Comparison of ENCODE assay signal across 29 cellular contexts in the genomic region with DNA sequence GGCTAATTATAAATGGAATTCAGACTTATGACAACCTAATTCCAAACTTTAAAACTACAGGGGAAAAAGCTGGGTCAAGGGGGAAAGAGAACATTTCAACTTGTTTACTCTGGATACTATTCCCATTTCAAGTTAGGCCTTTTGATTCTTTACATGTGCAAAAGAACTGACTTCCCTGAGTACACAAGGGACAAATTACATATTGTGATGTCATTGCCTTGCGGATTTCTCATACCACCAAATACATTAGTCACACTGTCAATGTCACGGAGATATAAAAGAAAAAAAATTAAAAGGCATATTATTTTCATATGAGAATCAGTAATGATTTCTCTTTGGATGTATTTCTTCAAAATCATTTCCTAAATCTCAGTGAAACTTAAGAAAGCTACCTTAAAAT.
"Had no signal": no experiment of that assay in that cellular context is flagged by ENCODE, and none has a peak within 500 bp of the region (broad histone marks: within the 10 kb centered on the region; RNA-seq: fewer than 3 reads in every experiment).

No MANE protein-coding gene starts in this region.

- H3K4me3 Mint-ChIP-seq: dendritic cell treated with granulocyte-macrophage colony-stimulating factor and Interleukin-4, amounts not matched to agents 40 ng/mL and 50 ng/mL, for 4 days; naive thymus-derived CD4-positive, alpha-beta T cell; nephron; neural progenitor cell; stimulated activated naive B cell treated with anti-CD40 and anti-IgM and Interleukin-4, amounts not matched to agents 10 μg/mL and 1 μg/mL and 100 μg/mL, for 72 hours; stimulated activated naive CD8-positive, alpha-beta T cell treated with anti-CD3 and anti-CD28 coated beads, Interleukin-15, Interleukin-2, amounts not matched to agents 100 ng/mL and 50 ng/mL, for 24 hours; type B pancreatic cell had no signal

- H3K36me3 ChIP-seq: esophagus muscularis mucosa, gastroesophageal sphincter, heart left ventricle, neural progenitor cell, prostate gland, right atrium auricular region, tibial artery had no signal

- H3K4me1 ChIP-seq: esophagus muscularis mucosa, foreskin keratinocyte, gastroesophageal sphincter, heart left ventricle, neural progenitor cell, prostate gland, right atrium auricular region, testis had no signal

- H3K79me2 ChIP-seq: hepatocyte had no signal

- H3K27ac ChIP-seq: esophagus muscularis mucosa, foreskin keratinocyte, gastroesophageal sphincter, heart left ventricle, hepatocyte, neural progenitor cell, prostate gland, right atrium auricular region, testis, tibial artery had no signal

- H3K27me3 ChIP-seq: esophagus muscularis mucosa, foreskin keratinocyte, gastroesophageal sphincter, heart left ventricle, hepatocyte, neural progenitor cell, right atrium auricular region, testis, tibial artery had no signal

- H3K4me3 ChIP-seq: esophagus muscularis mucosa, gastroesophageal sphincter, heart left ventricle, hepatocyte, lung, neural progenitor cell, prostate gland, right atrium auricular region, testis, tibial artery had no signal

- H3K27ac Mint-ChIP-seq: dendritic cell treated with granulocyte-macrophage colony-stimulating factor and Interleukin-4, amounts not matched to agents 40 ng/mL and 50 ng/mL, for 4 days; naive thymus-derived CD4-positive, alpha-beta T cell; nephron; neural progenitor cell; stimulated activated naive B cell treated with anti-CD40 and anti-IgM and Interleukin-4, amounts not matched to agents 10 μg/mL and 1 μg/mL and 100 μg/mL, for 72 hours; stimulated activated naive CD8-positive, alpha-beta T cell treated with anti-CD3 and anti-CD28 coated beads, Interleukin-15, Interleukin-2, amounts not matched to agents 100 ng/mL and 50 ng/mL, for 24 hours; type B pancreatic cell had no signal

- H3K9ac ChIP-seq: neural progenitor cell had no signal

- H3K4me1 Mint-ChIP-seq: naive thymus-derived CD4-positive, alpha-beta T cell; nephron; neural progenitor cell; stimulated activated naive B cell treated with anti-CD40 and anti-IgM and Interleukin-4, amounts not matched to agents 10 μg/mL and 1 μg/mL and 100 μg/mL, for 72 hours had no signal

- FAIRE-seq: colon, endothelial cell of umbilical vein, kidney, small intestine had no signal

- H3K27me3 Mint-ChIP-seq: dendritic cell treated with granulocyte-macrophage colony-stimulating factor and Interleukin-4, amounts not matched to agents 40 ng/mL and 50 ng/mL, for 4 days; stimulated activated naive B cell treated with anti-CD40 and anti-IgM and Interleukin-4, amounts not matched to agents 10 μg/mL and 1 μg/mL and 100 μg/mL, for 72 hours; stimulated activated naive CD8-positive, alpha-beta T cell treated with anti-CD3 and anti-CD28 coated beads, Interleukin-15, Interleukin-2, amounts not matched to agents 100 ng/mL and 50 ng/mL, for 24 hours; type B pancreatic cell had no signal

- H2AFZ ChIP-seq: hepatocyte, neural progenitor cell had no signal

- H3K36me3 Mint-ChIP-seq: naive thymus-derived CD4-positive, alpha-beta T cell; neural progenitor cell; stimulated activated naive B cell treated with anti-CD40 and anti-IgM and Interleukin-4, amounts not matched to agents 10 μg/mL and 1 μg/mL and 100 μg/mL, for 72 hours; type B pancreatic cell had no signal

- DNase-seq: central memory CD4-positive, alpha-beta T cell; effector memory CD4-positive, alpha-beta T cell; foreskin keratinocyte; heart left ventricle; kidney; mesendoderm; midbrain; naive thymus-derived CD4-positive, alpha-beta T cell; small intestine; stimulated activated CD4-positive, alpha-beta T cell treated with anti-CD3 and anti-CD28 coated beads, Interleukin-15, amount 100 ng/mL, for 24 hours; stimulated activated CD4-positive, alpha-beta T cell treated with anti-CD3 and anti-CD28 coated beads, Interleukin-2, amount 100 ng/mL, for 48 hours; stimulated activated naive B cell treated with anti-CD40 and anti-IgM and Interleukin-4, amounts not matched to agents 10 μg/mL and 1 μg/mL and 100 μg/mL, for 72 hours; substantia nigra; testis; tibial artery had no signal

- ATAC-seq: foreskin keratinocyte; gastroesophageal sphincter; heart left ventricle; left lobe of liver; naive thymus-derived CD4-positive, alpha-beta T cell; stimulated activated naive B cell treated with anti-CD40 and anti-IgM and Interleukin-4, amounts not matched to agents 10 μg/mL and 1 μg/mL and 100 μg/mL, for 72 hours had no signal

- H3K9me3 ChIP-seq: esophagus muscularis mucosa, gastroesophageal sphincter, heart left ventricle, prostate gland, right atrium auricular region, testis, tibial artery had no signal

- H3K9me3 Mint-ChIP-seq: dendritic cell treated with granulocyte-macrophage colony-stimulating factor and Interleukin-4, amounts not matched to agents 40 ng/mL and 50 ng/mL, for 4 days; nephron; neural progenitor cell; stimulated activated naive CD8-positive, alpha-beta T cell treated with anti-CD3 and anti-CD28 coated beads, Interleukin-15, Interleukin-2, amounts not matched to agents 100 ng/mL and 50 ng/mL, for 24 hours; type B pancreatic cell had no signal

- H3K4me2 ChIP-seq: hepatocyte, neural progenitor cell had no signal
